In genomic region chr21:41425954-41426655, GRCh38 we compare ENCODE assay signal across 8 cellular contexts. TPM values are rescaled to one million over a fixed set of nuclear protein-coding genes. Genes with fewer than 3 reads are reported as not detected.
A peak's percentile ranks its signal among the peaks of the same experiment; 100 is the strongest.
DNase-seq lines count a peak whose midpoint lies in the region; ATAC-seq lines count a peak whose summit lies in the region.

A gene with protein sequence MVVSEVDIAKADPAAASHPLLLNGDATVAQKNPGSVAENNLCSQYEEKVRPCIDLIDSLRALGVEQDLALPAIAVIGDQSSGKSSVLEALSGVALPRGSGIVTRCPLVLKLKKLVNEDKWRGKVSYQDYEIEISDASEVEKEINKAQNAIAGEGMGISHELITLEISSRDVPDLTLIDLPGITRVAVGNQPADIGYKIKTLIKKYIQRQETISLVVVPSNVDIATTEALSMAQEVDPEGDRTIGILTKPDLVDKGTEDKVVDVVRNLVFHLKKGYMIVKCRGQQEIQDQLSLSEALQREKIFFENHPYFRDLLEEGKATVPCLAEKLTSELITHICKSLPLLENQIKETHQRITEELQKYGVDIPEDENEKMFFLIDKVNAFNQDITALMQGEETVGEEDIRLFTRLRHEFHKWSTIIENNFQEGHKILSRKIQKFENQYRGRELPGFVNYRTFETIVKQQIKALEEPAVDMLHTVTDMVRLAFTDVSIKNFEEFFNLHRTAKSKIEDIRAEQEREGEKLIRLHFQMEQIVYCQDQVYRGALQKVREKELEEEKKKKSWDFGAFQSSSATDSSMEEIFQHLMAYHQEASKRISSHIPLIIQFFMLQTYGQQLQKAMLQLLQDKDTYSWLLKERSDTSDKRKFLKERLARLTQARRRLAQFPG (plus strand): TSS chr21:41426239. CDS start chr21:41432071, 5,832 bp downstream.

- WGBS in esophagus, 2 donors: 1% methylated on average over 62 of the region's 62 CpGs

- H3K4me3 ChIP-seq in esophagus (ENCODE audit: low read depth in 1 of 2, low read length in 2 of 2): peak within 1 kb of the TSS; percentile 64 to 71

- no peaks in the 10 kb centered on the region for H3K36me3 ChIP-seq in esophagus (ENCODE audit: control insufficient read depth in 2 of 2, insufficient read depth in 2 of 2, low read length in 1 of 2)

- no peaks in the 10 kb centered on the region for H3K27me3 ChIP-seq in esophagus (ENCODE audit: control insufficient read depth in 1 of 2, insufficient read depth in 2 of 2, low read length in 2 of 2)

- peak; percentile 80 for ATAC-seq in GM21737 (IDR thresholded peaks at IDR 0.05; ENCODE audit: unreplicated experiment)

- peak within 1 kb of the TSS; percentile 54 to 65 for H3K27ac ChIP-seq in esophagus (ENCODE audit: low read depth in 2 of 2, low read length in 1 of 2)

- DNase-seq in ELR (ENCODE audit: low read depth) (peak; percentile 60), NCI-H1092 treated with DMSO at 0.1 percent for 48 hours (lab: John Stamatoyannopoulos, UW) (peak; percentile 18), activated T-cell treated with anti-CD3 and anti-CD28 coated beads for 1 hour (ENCODE audit: low read depth) (peak; percentile 96), myocyte (ENCODE audit: low read depth) (peak; percentile 8), NCI-H2196 treated with DMSO at 0.1 percent for 48 hours (lab: John Stamatoyannopoulos, UW; ENCODE audit: unreplicated experiment) (no peak)
- peak; percentile 74 to 90 for DNase-seq in stimulated activated CD8-positive, alpha-beta memory T cell treated with anti-CD3 and anti-CD28 coated beads, Interleukin-7, amount 100 ng/mL, for 1 hour (ENCODE audit: low read depth in 2 of 2)

- H3K4me1 ChIP-seq in esophagus (ENCODE audit: control insufficient read depth in 2 of 2, insufficient read depth in 2 of 2, low read length in 1 of 2): peaks cover 2 to 5% of the 10 kb centered on the region in 2 donors

- no peaks in the 10 kb centered on the region for H3K9me3 ChIP-seq in esophagus (ENCODE audit: control insufficient read depth in 2 of 2, insufficient read depth in 1 of 2, low read depth in 1 of 2, low read length in 1 of 2)

RNA-seq across cellular contexts. Expression of the gene that starts here (rescaled TPM):
- 10 to 100 TPM; 17.3 to 25.4 TPM for polyA plus RNA-seq in esophagus
- total RNA-seq in myocyte: 14.0 and 22.6 TPM in 2 replicates
- polyA plus RNA-seq in myocyte (2012): 3.3 TPM
